In genomic region chr10:12780634-12781601, GRCh38 we compare ENCODE assay signal across 16 cellular contexts.
A peak's percentile ranks its signal among the peaks of the same experiment; 100 is the strongest.
DNase-seq lines count a peak whose midpoint lies in the region; ATAC-seq and TF ChIP-seq lines count a peak whose summit lies in the region.
"Had no signal": no experiment of that assay in that cellular context is flagged by ENCODE, and none has a peak within 500 bp of the region (broad histone marks: within the 10 kb centered on the region; RNA-seq: fewer than 3 reads in every experiment).

No MANE protein-coding gene starts in this region.

- WGBS in endodermal cell (ENCODE audit: insufficient coverage in 1 of 2, insufficient read length in 1 of 2), 2 experiments, result 88 to 91% methylated on average over 11 to 22 of the region's 22 CpGs

- H3K4me3 ChIP-seq in endodermal cell (ENCODE audit: low read length), result no peak overlapping the region
- H3K4me3 ChIP-seq: HAP-1, transverse colon had no signal

- H3K4me1 Mint-ChIP-seq in activated CD4-positive, alpha-beta T cell treated with anti-CD3 and anti-CD28 coated beads, Interleukin-2, amount 10 ng/mL, durations not matched to agents 24 days and 14 days, result peaks cover 10% of the 10 kb centered on the region
- peaks cover 19% of the 10 kb centered on the region for H3K4me1 Mint-ChIP-seq in activated T-cell treated with anti-CD3 and anti-CD28 coated beads, Interleukin-2, amount 50 U/mL, for 4 hours (ENCODE audit: low read depth)
- no peaks in the 10 kb centered on the region for H3K4me1 Mint-ChIP-seq in endodermal cell

- peak; percentile 56 to 57 for ATAC-seq in activated T-cell treated with anti-CD3 and anti-CD28 coated beads, Interleukin-2, amount 50 U/mL, for 4 hours
- ATAC-seq in GM18868 (IDR thresholded peaks at IDR 0.05; ENCODE audit: unreplicated experiment), result no peak
- ATAC-seq: esophagus mucosa had no signal

- no peaks in the 10 kb centered on the region for H3K36me3 Mint-ChIP-seq in activated CD4-positive, alpha-beta T cell treated with anti-CD3 and anti-CD28 coated beads, Interleukin-2, amount 10 ng/mL, durations not matched to agents 24 days and 14 days (ENCODE audit: low read depth)
- H3K36me3 Mint-ChIP-seq in activated T-cell treated with anti-CD3 and anti-CD28 coated beads, Interleukin-2, amount 50 U/mL, for 4 hours (ENCODE audit: insufficient read depth), result peaks cover 20% of the 10 kb centered on the region
- H3K36me3 Mint-ChIP-seq in endodermal cell (ENCODE audit: low read depth), result no peaks in the 10 kb centered on the region

- no peaks in the 10 kb centered on the region for H3K36me3 ChIP-seq in endodermal cell (ENCODE audit: control insufficient read depth, insufficient read depth, low read length)
- H3K36me3 ChIP-seq: HAP-1, transverse colon had no signal

- no peak overlapping the region for H3K27ac ChIP-seq in endodermal cell (ENCODE audit: low read depth, low read length)
- H3K27ac ChIP-seq: parathyroid adenoma, transverse colon had no signal

- H3K27me3 ChIP-seq in endodermal cell (ENCODE audit: control insufficient read depth, insufficient read depth, low read length, poor library complexity, severe bottlenecking), result no peaks in the 10 kb centered on the region
- H3K27me3 ChIP-seq: transverse colon had no signal

- H3K27me3 Mint-ChIP-seq in activated CD4-positive, alpha-beta T cell treated with anti-CD3 and anti-CD28 coated beads, Interleukin-2, amount 10 ng/mL, durations not matched to agents 24 days and 14 days, result no peaks in the 10 kb centered on the region
- no peaks in the 10 kb centered on the region for H3K27me3 Mint-ChIP-seq in activated T-cell treated with anti-CD3 and anti-CD28 coated beads, Interleukin-2, amount 50 U/mL, for 4 hours (ENCODE audit: low read depth)
- H3K27me3 Mint-ChIP-seq in endodermal cell (ENCODE audit: insufficient read depth), result peaks cover 3% of the 10 kb centered on the region
- H3K27me3 Mint-ChIP-seq: memory B cell had no signal

- H3K9me3 ChIP-seq in endodermal cell (ENCODE audit: control insufficient read depth, low read length), result no peaks in the 10 kb centered on the region
- H3K9me3 ChIP-seq: HAP-1, SK-N-SH, transverse colon had no signal

- H3K4me3 Mint-ChIP-seq in activated CD4-positive, alpha-beta T cell treated with anti-CD3 and anti-CD28 coated beads, Interleukin-2, amount 10 ng/mL, durations not matched to agents 24 days and 14 days, result no peak overlapping the region
- no peak overlapping the region for H3K4me3 Mint-ChIP-seq in activated T-cell treated with anti-CD3 and anti-CD28 coated beads, Interleukin-2, amount 50 U/mL, for 4 hours
- H3K4me3 Mint-ChIP-seq in endodermal cell, result no peak overlapping the region
- H3K4me3 Mint-ChIP-seq: memory B cell had no signal

- H3K9me3 Mint-ChIP-seq in activated CD4-positive, alpha-beta T cell treated with anti-CD3 and anti-CD28 coated beads, Interleukin-2, amount 10 ng/mL, durations not matched to agents 24 days and 14 days, result no peaks in the 10 kb centered on the region
- H3K9me3 Mint-ChIP-seq in activated T-cell treated with anti-CD3 and anti-CD28 coated beads, Interleukin-2, amount 50 U/mL, for 4 hours, result no peaks in the 10 kb centered on the region
- H3K9me3 Mint-ChIP-seq in endodermal cell, result no peaks in the 10 kb centered on the region
- H3K9me3 Mint-ChIP-seq: memory B cell had no signal

- intact Hi-C loops in activated CD4-positive, alpha-beta T cell treated with anti-CD3 and anti-CD28 coated beads, Interleukin-2, amount 10 ng/mL, durations not matched to agents 24 days and 14 days (cut with micrococcal nuclease), result no loop called here

- peak overlapping the region; percentile 17 for H3K27ac Mint-ChIP-seq in activated CD4-positive, alpha-beta T cell treated with anti-CD3 and anti-CD28 coated beads, Interleukin-2, amount 10 ng/mL, durations not matched to agents 24 days and 14 days
- H3K27ac Mint-ChIP-seq in endodermal cell, result no peak overlapping the region
- H3K27ac Mint-ChIP-seq: memory B cell had no signal

- TF ChIP-seq CTCF in endodermal cell (conservative IDR thresholded peaks at IDR 0.05), result no peak

- H3K4me1 ChIP-seq in endodermal cell (ENCODE audit: control insufficient read depth, insufficient read depth, low read length), result no peaks in the 10 kb centered on the region
- H3K4me1 ChIP-seq: HAP-1, parathyroid adenoma, transverse colon had no signal

- no peak for DNase-seq in activated CD4-positive, alpha-beta T cell treated with anti-CD3 and anti-CD28 coated beads, Interleukin-2, amount 10 ng/mL, durations not matched to agents 24 days and 14 days
- DNase-seq in activated CD4-positive, alpha-beta T cell treated with anti-CD3 and anti-CD28 coated beads, Interleukin-2, amount 50 U/mL, for 4 hours, result no peak
- DNase-seq in activated T-cell treated with anti-CD3 and anti-CD28 coated beads, Interleukin-2, amount 50 U/mL, for 4 hours, result no peak
- peak; percentile 69 for DNase-seq in inferior parietal cortex (ENCODE audit: extremely low spot score)
- DNase-seq in stimulated activated CD4-positive, alpha-beta T cell treated with anti-CD3 and anti-CD28 coated beads, Interleukin-4, amount 100 ng/mL, for 48 hours (ENCODE audit: low read depth in 2 of 2), result peak; percentile 20 to 27
- no peak for DNase-seq in MV-4-11 (lab: John Stamatoyannopoulos, UW)
- DNase-seq in endodermal cell, result no peak
- DNase-seq: activated naive CD4-positive, alpha-beta T cell; GF-D8; transverse colon had no signal

- H3K9ac ChIP-seq in endodermal cell (ENCODE audit: extremely low read depth, low read length, poor library complexity, severe bottlenecking), result no peak overlapping the region
- H3K9ac ChIP-seq: parathyroid adenoma, SK-N-SH had no signal

Comparison
In these comparisons a context has a peak if more than half of its experiments do, and no peak if none do; other contexts are left out.
1. DNase-seq: peak in inferior parietal cortex (single experiment) and stimulated activated CD4-positive, alpha-beta T cell treated with anti-CD3 and anti-CD28 coated beads, Interleukin-4, amount 100 ng/mL, for 48 hours (2 of 2); none in activated CD4-positive, alpha-beta T cell treated with anti-CD3 and anti-CD28 coated beads, Interleukin-2, amount 10 ng/mL, durations not matched to agents 24 days and 14 days (single experiment), activated CD4-positive, alpha-beta T cell treated with anti-CD3 and anti-CD28 coated beads, Interleukin-2, amount 50 U/mL, for 4 hours (0 of 2), activated T-cell treated with anti-CD3 and anti-CD28 coated beads, Interleukin-2, amount 50 U/mL, for 4 hours (single experiment), MV-4-11 (single experiment) and endodermal cell (single experiment).